Comparison of ENCODE assay signal across 13 cellular contexts in the genomic region with DNA sequence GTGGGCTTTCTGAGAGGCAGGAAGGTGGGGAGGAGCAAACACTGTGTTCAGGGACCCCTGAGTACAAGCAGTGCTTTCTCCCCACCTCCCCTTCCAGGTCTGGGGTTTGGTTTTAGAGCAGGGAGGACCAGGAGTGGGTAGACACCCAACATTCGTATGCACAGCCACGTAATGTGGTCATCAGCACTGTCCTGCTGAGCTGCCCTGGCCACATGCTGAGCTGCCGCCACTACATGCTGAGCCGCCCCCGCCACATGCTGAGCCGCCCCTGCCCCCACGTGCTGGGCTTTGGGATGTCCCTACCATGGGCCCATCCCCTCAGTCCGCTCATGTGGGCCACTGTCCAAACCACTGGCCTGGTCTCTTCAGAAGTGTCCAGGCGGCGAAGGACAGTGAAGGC.
DNase-seq lines count a peak whose midpoint lies in the region; ATAC-seq and TF ChIP-seq lines count a peak whose summit lies in the region.
"Had no signal": no experiment of that assay in that cellular context is flagged by ENCODE, and none has a peak within 500 bp of the region (broad histone marks: within the 10 kb centered on the region; RNA-seq: fewer than 3 reads in every experiment).

No MANE protein-coding gene starts in this region.

- no peak overlapping the region for H3K4ac ChIP-seq in mesendoderm (ENCODE audit: low read depth, low read length)

- peak overlapping the region; percentile 40 for H3K56ac ChIP-seq in mesendoderm (ENCODE audit: low read length)

- H3K9me3 ChIP-seq in RWPE2 (ENCODE audit: severe bottlenecking) (no peaks in the 10 kb centered on the region), endodermal cell (ENCODE audit: control insufficient read depth, low read length) (no peaks in the 10 kb centered on the region), GM23248 (ENCODE audit: low read depth) (no peaks in the 10 kb centered on the region)
- H3K9me3 ChIP-seq: A549 had no signal

- no peak for TF ChIP-seq CTCF in RWPE2 (IDR thresholded peaks at IDR 0.05; ENCODE audit: poor library complexity, severe bottlenecking)
- no peak for TF ChIP-seq CTCF in endodermal cell (conservative IDR thresholded peaks at IDR 0.05)

- H4K5ac ChIP-seq in mesendoderm (ENCODE audit: low read length), result no peak overlapping the region

- H3K18ac ChIP-seq in mesendoderm (ENCODE audit: low read length), result no peak overlapping the region

- 93 to 94% methylated on average over 9 to 10 of the region's 10 CpGs for WGBS in endodermal cell (ENCODE audit: insufficient coverage in 1 of 2, insufficient read length in 1 of 2), 2 experiments
- no CpG with 5 or more reads among the region's 10 CpGs for WGBS in mesendoderm (ENCODE audit: extremely low coverage, insufficient coverage, low lambda C conversion rate)
- WGBS in GM23248 (ENCODE audit: low coverage in 1 of 2, low lambda C conversion rate in 2 of 2, missing lambda C conversion rate in 2 of 2), 2 experiments, result 77 to 83% methylated on average over 5 to 10 of the region's 10 CpGs

- H3K4me1 Mint-ChIP-seq in endodermal cell, result peaks cover 15% of the 10 kb centered on the region

- no peak overlapping the region for H2BK15ac ChIP-seq in mesendoderm (replicated peaks; ENCODE audit: low read depth)

- H3K9me2 ChIP-seq in GM23248 (ENCODE audit: insufficient read depth), result no peaks in the 10 kb centered on the region

- H3K27ac ChIP-seq in RWPE2 (ENCODE audit: poor library complexity, severe bottlenecking) (no peak overlapping the region), endodermal cell (ENCODE audit: low read depth, low read length) (no peak overlapping the region), mesendoderm (ENCODE audit: low read depth, low read length) (no peak overlapping the region), GM23248 (no peak overlapping the region)
- H3K27ac ChIP-seq: A549 had no signal

- H3K79me1 ChIP-seq in mesendoderm (ENCODE audit: low read length), result no peaks in the 10 kb centered on the region

- no peak overlapping the region for H3K23ac ChIP-seq in mesendoderm (ENCODE audit: low read length)

- peaks cover 2% of the 10 kb centered on the region for H3K27me3 Mint-ChIP-seq in endodermal cell (ENCODE audit: insufficient read depth)
- H3K27me3 Mint-ChIP-seq: IgD-negative memory B cell had no signal

- no peak overlapping the region for H2BK5ac ChIP-seq in mesendoderm (ENCODE audit: low read length)

- H3K36me3 Mint-ChIP-seq in endodermal cell (ENCODE audit: low read depth), result no peaks in the 10 kb centered on the region
- H3K36me3 Mint-ChIP-seq: CD14-positive monocyte, IgD-negative memory B cell had no signal

- H3K4me3 Mint-ChIP-seq in endodermal cell, result no peak overlapping the region
- H3K4me3 Mint-ChIP-seq: CD14-positive monocyte, IgD-negative memory B cell had no signal

- H3K4me1 ChIP-seq in RWPE2 (ENCODE audit: insufficient read depth, poor library complexity, severe bottlenecking) (no peaks in the 10 kb centered on the region), endodermal cell (ENCODE audit: control insufficient read depth, insufficient read depth, low read length) (peaks cover under 1% of the 10 kb centered on the region), mesendoderm (ENCODE audit: control insufficient read depth, low read depth, low read length) (peaks cover 10% of the 10 kb centered on the region), GM23248 (ENCODE audit: insufficient read depth) (no peaks in the 10 kb centered on the region)
- H3K4me1 ChIP-seq: A549 had no signal

- no peak overlapping the region for H3K4me2 ChIP-seq in mesendoderm (ENCODE audit: low read length)
- H3K4me2 ChIP-seq in GM23248 (ENCODE audit: unreplicated experiment), result no peak overlapping the region
- H3K4me2 ChIP-seq: A549 had no signal

- H3K9me3 Mint-ChIP-seq in endodermal cell, result no peaks in the 10 kb centered on the region
- H3K9me3 Mint-ChIP-seq: CD14-positive monocyte, IgD-negative memory B cell had no signal

- no peak overlapping the region for H3K27ac Mint-ChIP-seq in endodermal cell
- H3K27ac Mint-ChIP-seq: IgD-negative memory B cell had no signal

- H4K8ac ChIP-seq in mesendoderm (ENCODE audit: low read depth, low read length), result no peak overlapping the region

- H2AFZ ChIP-seq in GM23248, result no peak overlapping the region

- peak; percentile 16 for DNase-seq in A172 (ENCODE audit: low spot score)
- DNase-seq in RWPE2 (ENCODE audit: low spot score), result peak; percentile 31
- peak; percentile 17 for DNase-seq in endodermal cell
- DNase-seq in mesendoderm, result no peak
- DNase-seq in GM23248, result no peak
- DNase-seq: DMS53, GF-D8 had no signal

- in situ Hi-C loops in GM23248 (cut with MboI), result no loop called here

- H4K20me1 ChIP-seq in GM23248 (ENCODE audit: insufficient read depth), result no peaks in the 10 kb centered on the region

- H3F3A ChIP-seq in GM23248 (ENCODE audit: insufficient read depth), result no peaks in the 10 kb centered on the region

- no peak for ATAC-seq in RWPE2 (ENCODE audit: low read depth)
- no peak for ATAC-seq in HG03039 (IDR thresholded peaks at IDR 0.05; ENCODE audit: unreplicated experiment)
- no peak for ATAC-seq in GM21825 (IDR thresholded peaks at IDR 0.05; ENCODE audit: unreplicated experiment)
- ATAC-seq: A549, HCT116 had no signal

- H2BK120ac ChIP-seq in mesendoderm (ENCODE audit: low read depth, low read length), result no peak overlapping the region

- no peak overlapping the region for H3K9ac ChIP-seq in endodermal cell (ENCODE audit: extremely low read depth, low read length, poor library complexity, severe bottlenecking)
- H3K9ac ChIP-seq in mesendoderm (ENCODE audit: low read length), result no peak overlapping the region
- H3K9ac ChIP-seq in GM23248, result no peak overlapping the region

- H3K4me3 ChIP-seq in RWPE2 (ENCODE audit: severe bottlenecking) (no peak overlapping the region), endodermal cell (ENCODE audit: low read length) (no peak overlapping the region), mesendoderm (ENCODE audit: low read length) (no peak overlapping the region), GM23248 (no peak overlapping the region)
- H3K4me3 ChIP-seq: A549 had no signal

- H3K36me3 ChIP-seq in RWPE2 (ENCODE audit: low read depth) (no peaks in the 10 kb centered on the region), endodermal cell (ENCODE audit: control insufficient read depth, insufficient read depth, low read length) (no peaks in the 10 kb centered on the region), mesendoderm (ENCODE audit: control insufficient read depth, insufficient read depth, low read length) (no peaks in the 10 kb centered on the region), GM23248 (ENCODE audit: low read depth) (no peaks in the 10 kb centered on the region)

- H2AK5ac ChIP-seq in mesendoderm (ENCODE audit: low read length), result no peak overlapping the region

- H3K79me2 ChIP-seq in mesendoderm (ENCODE audit: control insufficient read depth, insufficient read depth, low read length), result no peaks in the 10 kb centered on the region
- no peaks in the 10 kb centered on the region for H3K79me2 ChIP-seq in GM23248 (ENCODE audit: insufficient read depth)

- no peaks in the 10 kb centered on the region for H3K27me3 ChIP-seq in RWPE2 (ENCODE audit: insufficient read depth, poor library complexity, severe bottlenecking)
- H3K27me3 ChIP-seq in endodermal cell (ENCODE audit: control insufficient read depth, insufficient read depth, low read length, poor library complexity, severe bottlenecking), result no peaks in the 10 kb centered on the region
- no peaks in the 10 kb centered on the region for H3K27me3 ChIP-seq in mesendoderm (ENCODE audit: insufficient read depth, low read length, poor library complexity)
- H3K27me3 ChIP-seq in GM23248 (replicated peaks; ENCODE audit: insufficient read depth), result peaks cover 4% of the 10 kb centered on the region; the same call in 1 of the 2 replicates

Comparison
In these comparisons a context has a peak if more than half of its experiments do, and no peak if none do; other contexts are left out.
1. DNase-seq: peak in A172 (single experiment), RWPE2 (single experiment) and endodermal cell (single experiment); none in mesendoderm (single experiment) and GM23248 (single experiment).